ENCODE assay signal across 8 cellular contexts in genomic region chr11:19903620-19904069, GRCh38.
DNase-seq lines count a peak whose midpoint lies in the region; ATAC-seq and TF ChIP-seq lines count a peak whose summit lies in the region.

No MANE protein-coding gene starts in this region.

- peaks cover 7% of the 10 kb centered on the region for H3K36me3 Mint-ChIP-seq in type B pancreatic cell

- no peak overlapping the region for H2BK120ac ChIP-seq in neuronal stem cell (ENCODE audit: low read depth, low read length)

- no peak overlapping the region for H2AFZ ChIP-seq in fibroblast of lung (ENCODE audit: low read length)
- H2AFZ ChIP-seq in neuronal stem cell (ENCODE audit: low read length), result no peak overlapping the region

- no peak overlapping the region for H3K4me2 ChIP-seq in fibroblast of lung (ENCODE audit: extremely low read depth, insufficient read depth, low read length)
- no peak overlapping the region for H3K4me2 ChIP-seq in neuronal stem cell (ENCODE audit: insufficient read depth, low read length, poor library complexity, severe bottlenecking)

- H3K18ac ChIP-seq in neuronal stem cell (ENCODE audit: low read length), result no peak overlapping the region

- H2BK5ac ChIP-seq in neuronal stem cell (ENCODE audit: low read length), result no peak overlapping the region

- DNase-seq in EH (ENCODE audit: low read depth) (peak; percentile 84), NCI-H69 (lab: John Stamatoyannopoulos, UW) (peak; percentile 81), fibroblast of lung (ENCODE audit: low read depth in 2 of 2) (peak; percentile 75 to 84), neuronal stem cell (ENCODE audit: low spot score) (peak; percentile 72), type B pancreatic cell (ENCODE audit: extremely low spot score, unreplicated experiment) (peak; percentile 81)
- DNase-seq in activated CD8-positive, alpha-beta memory T cell treated with anti-CD3 and anti-CD28 coated beads, Interleukin-2, amount 50 U/mL, for 48 hours, result peak; percentile 69

- no peak overlapping the region for H3K4me3 Mint-ChIP-seq in type B pancreatic cell

- no CpG with 5 or more reads among the region's 1 CpG for WGBS in neuronal stem cell (ENCODE audit: extremely low coverage in 2 of 2, insufficient read length in 2 of 2, insufficient replicate concordance in 1 of 2), 2 donors

- no peaks in the 10 kb centered on the region for H3K27me3 Mint-ChIP-seq in type B pancreatic cell

- peak; percentile 42 for ATAC-seq in HG03175 (IDR thresholded peaks at IDR 0.05; ENCODE audit: unreplicated experiment)
- no peak for ATAC-seq in GM21360 (IDR thresholded peaks at IDR 0.05; ENCODE audit: unreplicated experiment)

- TF ChIP-seq CTCF in fibroblast of lung (conservative IDR thresholded peaks at IDR 0.05 in 1 of 2, IDR thresholded peaks at IDR 0.05 in 1 of 2; ENCODE audit: low read depth in 1 of 2, low read length in 2 of 2), result peak; percentile 83
- peak; percentile 95 for TF ChIP-seq CTCF in type B pancreatic cell (conservative IDR thresholded peaks at IDR 0.05)

- H3K9me3 Mint-ChIP-seq in type B pancreatic cell, result no peaks in the 10 kb centered on the region

- H3K4me1 Mint-ChIP-seq in type B pancreatic cell (ENCODE audit: unreplicated experiment), result peaks cover 22% of the 10 kb centered on the region

- H3K14ac ChIP-seq in neuronal stem cell (ENCODE audit: low read length), result no peak overlapping the region

- H3K27ac Mint-ChIP-seq in type B pancreatic cell, result peak overlapping the region; percentile 55

- peaks cover 2% of the 10 kb centered on the region for H3K79me2 ChIP-seq in fibroblast of lung (ENCODE audit: control insufficient read depth, insufficient read depth, low read length)

- H3K4me1 ChIP-seq in fibroblast of lung (ENCODE audit: control insufficient read depth, extremely low read depth, insufficient read depth, low read length), result no peaks in the 10 kb centered on the region
- H3K4me1 ChIP-seq in neuronal stem cell (ENCODE audit: control insufficient read depth in 2 of 2, insufficient read depth in 1 of 2, low read depth in 1 of 2, low read length in 2 of 2), result peaks cover 2 to 3% of the 10 kb centered on the region in 2 donors

- H3K9me3 ChIP-seq in fibroblast of lung (ENCODE audit: control insufficient read depth, insufficient read depth, low read depth, low read length) (no peaks in the 10 kb centered on the region), neuronal stem cell (replicated peaks in 1 of 2; ENCODE audit: control insufficient read depth in 2 of 2, insufficient read depth in 1 of 2, low read depth in 1 of 2, low read length in 2 of 2) (no peaks in the 10 kb centered on the region)

- H3K4ac ChIP-seq in neuronal stem cell (ENCODE audit: low read length), result no peak overlapping the region

- no peak overlapping the region for H4K8ac ChIP-seq in neuronal stem cell (ENCODE audit: low read depth, low read length)

- no peaks in the 10 kb centered on the region for H4K20me1 ChIP-seq in fibroblast of lung (ENCODE audit: control insufficient read depth, extremely low read depth, insufficient read depth, low read length)

- H2BK12ac ChIP-seq in neuronal stem cell (ENCODE audit: low read length), result no peak overlapping the region

- no peak overlapping the region for H2BK15ac ChIP-seq in neuronal stem cell (ENCODE audit: low read length)

- peaks cover 3% of the 10 kb centered on the region for H3K36me3 ChIP-seq in fibroblast of lung (ENCODE audit: control insufficient read depth, insufficient read depth, low read length)
- H3K36me3 ChIP-seq in neuronal stem cell (replicated peaks in 1 of 2; ENCODE audit: control insufficient read depth in 2 of 2, insufficient read depth in 2 of 2, low read length in 2 of 2), result no peaks in the 10 kb centered on the region

- H3K4me3 ChIP-seq in fibroblast of lung (replicated peaks in 1 of 4; ENCODE audit: control extremely low read depth in 1 of 4, insufficient read depth in 1 of 4, low read depth in 3 of 4, low read length in 4 of 4), result no peak overlapping the region
- no peak overlapping the region for H3K4me3 ChIP-seq in neuronal stem cell (ENCODE audit: low read length in 2 of 2)

- H3K27ac ChIP-seq in fibroblast of lung (ENCODE audit: insufficient read depth, low read length) (no peak overlapping the region), neuronal stem cell (replicated peaks; ENCODE audit: low read length) (no peak overlapping the region)

- no peak overlapping the region for H3K9ac ChIP-seq in fibroblast of lung (ENCODE audit: insufficient read depth, low read length)
- H3K9ac ChIP-seq in neuronal stem cell (ENCODE audit: low read depth, low read length, poor library complexity), result no peak overlapping the region

- H3K23ac ChIP-seq in neuronal stem cell (ENCODE audit: low read depth, low read length, poor library complexity), result no peak overlapping the region

- H3K27me3 ChIP-seq in fibroblast of lung (ENCODE audit: control insufficient read depth, insufficient read depth, low read length) (no peaks in the 10 kb centered on the region), neuronal stem cell (ENCODE audit: control insufficient read depth in 3 of 3, insufficient read depth in 3 of 3, low read depth in 1 of 3, low read length in 3 of 3) (no peaks in the 10 kb centered on the region)

- H2AK5ac ChIP-seq in neuronal stem cell (ENCODE audit: low read depth, low read length), result no peak overlapping the region

- no peak overlapping the region for H4K91ac ChIP-seq in neuronal stem cell (ENCODE audit: low read depth, low read length, poor library complexity)

- no peaks in the 10 kb centered on the region for H3K79me1 ChIP-seq in neuronal stem cell (ENCODE audit: low read depth, low read length)
